ENCODE assay signal across 1 cellular context in genomic region chr22:40241200-40241763, GRCh38.
TF ChIP-seq lines count a peak whose summit lies in the region.

No MANE protein-coding gene starts in this region.

TF ChIP-seq in H1, 55 proteins besides CTCF, POLR2A, EP300 and RAD21 (continued from another document):
- TF ChIP-seq CHD7 (IDR thresholded peaks at IDR 0.05; ENCODE audit: insufficient replicate concordance, low read length): no peak
- no peak for TF ChIP-seq BACH1 (IDR thresholded peaks at IDR 0.05; ENCODE audit: low read length)
- TF ChIP-seq ATF3 (IDR thresholded peaks at IDR 0.05; ENCODE audit: insufficient read depth, low read depth, low read length): no peak
- no peak for TF ChIP-seq SP2 (IDR thresholded peaks at IDR 0.05; ENCODE audit: low read length)
